In the genomic region with DNA sequence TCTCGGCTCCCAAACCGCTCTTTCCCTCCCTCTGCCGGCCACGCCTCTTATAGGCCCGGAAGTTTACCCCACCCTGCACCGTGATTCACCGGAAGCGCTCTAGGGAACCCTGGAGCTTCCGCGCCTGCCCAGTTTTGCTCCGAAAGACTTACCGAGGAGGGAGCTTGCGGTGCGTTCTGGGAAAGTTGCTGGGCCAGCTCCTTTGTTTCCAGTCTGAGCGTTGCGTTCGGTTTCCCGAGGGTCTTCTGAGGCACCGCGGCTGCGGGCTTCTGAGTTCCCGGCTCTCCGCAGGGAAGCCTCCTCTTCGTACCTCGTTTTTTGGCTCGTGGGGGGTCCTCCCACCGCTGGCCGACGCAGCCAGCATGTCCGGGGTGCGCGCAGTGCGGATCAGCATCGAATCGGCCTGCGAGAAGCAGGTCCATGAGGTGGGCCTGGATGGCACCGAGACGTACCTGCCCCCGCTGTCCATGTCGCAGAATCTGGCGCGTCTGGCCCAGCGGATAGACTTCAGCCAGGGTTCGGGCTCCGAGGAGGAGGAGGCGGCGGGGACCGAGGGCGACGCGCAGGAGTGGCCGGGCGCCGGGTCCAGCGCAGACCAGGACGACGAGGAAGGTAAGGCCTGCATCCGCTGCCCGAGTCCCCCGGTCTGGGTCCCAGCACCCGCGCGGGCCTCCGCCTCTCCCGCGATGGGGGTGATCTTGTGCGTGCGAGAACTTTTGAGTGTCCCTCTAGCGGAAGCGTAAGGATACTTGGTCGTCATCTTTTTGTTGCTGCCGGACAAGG, we compare ENCODE assay signal across 1 cellular context.
TF ChIP-seq lines count a peak whose summit lies in the region.

A gene with protein sequence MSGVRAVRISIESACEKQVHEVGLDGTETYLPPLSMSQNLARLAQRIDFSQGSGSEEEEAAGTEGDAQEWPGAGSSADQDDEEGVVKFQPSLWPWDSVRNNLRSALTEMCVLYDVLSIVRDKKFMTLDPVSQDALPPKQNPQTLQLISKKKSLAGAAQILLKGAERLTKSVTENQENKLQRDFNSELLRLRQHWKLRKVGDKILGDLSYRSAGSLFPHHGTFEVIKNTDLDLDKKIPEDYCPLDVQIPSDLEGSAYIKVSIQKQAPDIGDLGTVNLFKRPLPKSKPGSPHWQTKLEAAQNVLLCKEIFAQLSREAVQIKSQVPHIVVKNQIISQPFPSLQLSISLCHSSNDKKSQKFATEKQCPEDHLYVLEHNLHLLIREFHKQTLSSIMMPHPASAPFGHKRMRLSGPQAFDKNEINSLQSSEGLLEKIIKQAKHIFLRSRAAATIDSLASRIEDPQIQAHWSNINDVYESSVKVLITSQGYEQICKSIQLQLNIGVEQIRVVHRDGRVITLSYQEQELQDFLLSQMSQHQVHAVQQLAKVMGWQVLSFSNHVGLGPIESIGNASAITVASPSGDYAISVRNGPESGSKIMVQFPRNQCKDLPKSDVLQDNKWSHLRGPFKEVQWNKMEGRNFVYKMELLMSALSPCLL (plus strand): TSS at position 131 of the 783 bp plus-strand sequence. CDS start 232 bp downstream, at position 363.

TF ChIP-seq in H1, 55 proteins besides CTCF, POLR2A, EP300 and RAD21 (continues in another document):
- TF ChIP-seq, protein P1, sequence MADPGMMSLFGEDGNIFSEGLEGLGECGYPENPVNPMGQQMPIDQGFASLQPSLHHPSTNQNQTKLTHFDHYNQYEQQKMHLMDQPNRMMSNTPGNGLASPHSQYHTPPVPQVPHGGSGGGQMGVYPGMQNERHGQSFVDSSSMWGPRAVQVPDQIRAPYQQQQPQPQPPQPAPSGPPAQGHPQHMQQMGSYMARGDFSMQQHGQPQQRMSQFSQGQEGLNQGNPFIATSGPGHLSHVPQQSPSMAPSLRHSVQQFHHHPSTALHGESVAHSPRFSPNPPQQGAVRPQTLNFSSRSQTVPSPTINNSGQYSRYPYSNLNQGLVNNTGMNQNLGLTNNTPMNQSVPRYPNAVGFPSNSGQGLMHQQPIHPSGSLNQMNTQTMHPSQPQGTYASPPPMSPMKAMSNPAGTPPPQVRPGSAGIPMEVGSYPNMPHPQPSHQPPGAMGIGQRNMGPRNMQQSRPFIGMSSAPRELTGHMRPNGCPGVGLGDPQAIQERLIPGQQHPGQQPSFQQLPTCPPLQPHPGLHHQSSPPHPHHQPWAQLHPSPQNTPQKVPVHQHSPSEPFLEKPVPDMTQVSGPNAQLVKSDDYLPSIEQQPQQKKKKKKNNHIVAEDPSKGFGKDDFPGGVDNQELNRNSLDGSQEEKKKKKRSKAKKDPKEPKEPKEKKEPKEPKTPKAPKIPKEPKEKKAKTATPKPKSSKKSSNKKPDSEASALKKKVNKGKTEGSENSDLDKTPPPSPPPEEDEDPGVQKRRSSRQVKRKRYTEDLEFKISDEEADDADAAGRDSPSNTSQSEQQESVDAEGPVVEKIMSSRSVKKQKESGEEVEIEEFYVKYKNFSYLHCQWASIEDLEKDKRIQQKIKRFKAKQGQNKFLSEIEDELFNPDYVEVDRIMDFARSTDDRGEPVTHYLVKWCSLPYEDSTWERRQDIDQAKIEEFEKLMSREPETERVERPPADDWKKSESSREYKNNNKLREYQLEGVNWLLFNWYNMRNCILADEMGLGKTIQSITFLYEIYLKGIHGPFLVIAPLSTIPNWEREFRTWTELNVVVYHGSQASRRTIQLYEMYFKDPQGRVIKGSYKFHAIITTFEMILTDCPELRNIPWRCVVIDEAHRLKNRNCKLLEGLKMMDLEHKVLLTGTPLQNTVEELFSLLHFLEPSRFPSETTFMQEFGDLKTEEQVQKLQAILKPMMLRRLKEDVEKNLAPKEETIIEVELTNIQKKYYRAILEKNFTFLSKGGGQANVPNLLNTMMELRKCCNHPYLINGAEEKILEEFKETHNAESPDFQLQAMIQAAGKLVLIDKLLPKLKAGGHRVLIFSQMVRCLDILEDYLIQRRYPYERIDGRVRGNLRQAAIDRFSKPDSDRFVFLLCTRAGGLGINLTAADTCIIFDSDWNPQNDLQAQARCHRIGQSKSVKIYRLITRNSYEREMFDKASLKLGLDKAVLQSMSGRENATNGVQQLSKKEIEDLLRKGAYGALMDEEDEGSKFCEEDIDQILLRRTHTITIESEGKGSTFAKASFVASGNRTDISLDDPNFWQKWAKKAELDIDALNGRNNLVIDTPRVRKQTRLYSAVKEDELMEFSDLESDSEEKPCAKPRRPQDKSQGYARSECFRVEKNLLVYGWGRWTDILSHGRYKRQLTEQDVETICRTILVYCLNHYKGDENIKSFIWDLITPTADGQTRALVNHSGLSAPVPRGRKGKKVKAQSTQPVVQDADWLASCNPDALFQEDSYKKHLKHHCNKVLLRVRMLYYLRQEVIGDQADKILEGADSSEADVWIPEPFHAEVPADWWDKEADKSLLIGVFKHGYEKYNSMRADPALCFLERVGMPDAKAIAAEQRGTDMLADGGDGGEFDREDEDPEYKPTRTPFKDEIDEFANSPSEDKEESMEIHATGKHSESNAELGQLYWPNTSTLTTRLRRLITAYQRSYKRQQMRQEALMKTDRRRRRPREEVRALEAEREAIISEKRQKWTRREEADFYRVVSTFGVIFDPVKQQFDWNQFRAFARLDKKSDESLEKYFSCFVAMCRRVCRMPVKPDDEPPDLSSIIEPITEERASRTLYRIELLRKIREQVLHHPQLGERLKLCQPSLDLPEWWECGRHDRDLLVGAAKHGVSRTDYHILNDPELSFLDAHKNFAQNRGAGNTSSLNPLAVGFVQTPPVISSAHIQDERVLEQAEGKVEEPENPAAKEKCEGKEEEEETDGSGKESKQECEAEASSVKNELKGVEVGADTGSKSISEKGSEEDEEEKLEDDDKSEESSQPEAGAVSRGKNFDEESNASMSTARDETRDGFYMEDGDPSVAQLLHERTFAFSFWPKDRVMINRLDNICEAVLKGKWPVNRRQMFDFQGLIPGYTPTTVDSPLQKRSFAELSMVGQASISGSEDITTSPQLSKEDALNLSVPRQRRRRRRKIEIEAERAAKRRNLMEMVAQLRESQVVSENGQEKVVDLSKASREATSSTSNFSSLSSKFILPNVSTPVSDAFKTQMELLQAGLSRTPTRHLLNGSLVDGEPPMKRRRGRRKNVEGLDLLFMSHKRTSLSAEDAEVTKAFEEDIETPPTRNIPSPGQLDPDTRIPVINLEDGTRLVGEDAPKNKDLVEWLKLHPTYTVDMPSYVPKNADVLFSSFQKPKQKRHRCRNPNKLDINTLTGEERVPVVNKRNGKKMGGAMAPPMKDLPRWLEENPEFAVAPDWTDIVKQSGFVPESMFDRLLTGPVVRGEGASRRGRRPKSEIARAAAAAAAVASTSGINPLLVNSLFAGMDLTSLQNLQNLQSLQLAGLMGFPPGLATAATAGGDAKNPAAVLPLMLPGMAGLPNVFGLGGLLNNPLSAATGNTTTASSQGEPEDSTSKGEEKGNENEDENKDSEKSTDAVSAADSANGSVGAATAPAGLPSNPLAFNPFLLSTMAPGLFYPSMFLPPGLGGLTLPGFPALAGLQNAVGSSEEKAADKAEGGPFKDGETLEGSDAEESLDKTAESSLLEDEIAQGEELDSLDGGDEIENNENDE (IDR thresholded peaks at IDR 0.05; ENCODE audit: insufficient replicate concordance, low read length): no peak
- TF ChIP-seq SP2 (IDR thresholded peaks at IDR 0.05; ENCODE audit: low read length) (no peak), ASH2L (IDR thresholded peaks at IDR 0.05; ENCODE audit: low read length) (peak; percentile 79), RFX5 (IDR thresholded peaks at IDR 0.05; ENCODE audit: borderline replicate concordance, low read depth, low read length) (no peak), TBP (IDR thresholded peaks at IDR 0.05; ENCODE audit: low read depth, low read length) (peak; percentile 91), GTF2F1 (IDR thresholded peaks at IDR 0.05; ENCODE audit: borderline replicate concordance, low read depth, low read length) (no peak), ZNF274 (IDR thresholded peaks at IDR 0.05; ENCODE audit: borderline replicate concordance, extremely low read depth, low read length) (no peak), JUND (IDR thresholded peaks at IDR 0.05; ENCODE audit: low read length) (no peak), RBBP5 (IDR thresholded peaks at IDR 0.05; ENCODE audit: borderline replicate concordance, low read depth, low read length) (0 out of 2 replicates have a peak, but pooled peaks have one; percentile 33), HDAC2 (IDR thresholded peaks at IDR 0.05; ENCODE audit: borderline replicate concordance in 1 of 2, low read depth in 2 of 2, low read length in 2 of 2) (no peak; a peak in 1 of 4 replicates), GABPA (IDR thresholded peaks at IDR 0.05; ENCODE audit: borderline replicate concordance, insufficient read depth, low read length) (peak; percentile 89), RXRA (IDR thresholded peaks at IDR 0.05; ENCODE audit: insufficient read depth, low read depth, low read length) (no peak), MAFK (IDR thresholded peaks at IDR 0.05; ENCODE audit: low read depth, low read length) (no peak), NRF1 (IDR thresholded peaks at IDR 0.05; ENCODE audit: low read depth, low read length) (no peak), CEBPB (IDR thresholded peaks at IDR 0.05; ENCODE audit: low read depth, low read length) (peak; percentile 48; the same call in 1 of the 2 replicates), BACH1 (IDR thresholded peaks at IDR 0.05; ENCODE audit: low read length) (no peak), CTBP2 (IDR thresholded peaks at IDR 0.05; ENCODE audit: borderline replicate concordance, insufficient read depth, insufficient read length, low read length) (no peak), SUZ12 (IDR thresholded peaks at IDR 0.05; ENCODE audit: low read length) (no peak), RNF2 (IDR thresholded peaks at IDR 0.05; ENCODE audit: borderline replicate concordance, low read depth, low read length, missing control alignments, poor library complexity, severe bottlenecking) (no peak), SAP30 (IDR thresholded peaks at IDR 0.05; ENCODE audit: insufficient read depth, insufficient replicate concordance, low read length) (no peak), TEAD4 (IDR thresholded peaks at IDR 0.05; ENCODE audit: low read depth, low read length) (no peak), KDM1A (IDR thresholded peaks at IDR 0.05; ENCODE audit: borderline replicate concordance, low read length) (no peak), POLR2AphosphoS5 (IDR thresholded peaks at IDR 0.05; ENCODE audit: low read depth, low read length) (peak; percentile 85), CREB1 (IDR thresholded peaks at IDR 0.05) (peak; percentile 81), TCF12 (IDR thresholded peaks at IDR 0.05; ENCODE audit: low read depth, low read length) (no peak), TAF7 (optimal IDR thresholded peaks at IDR 0.05; ENCODE audit: borderline replicate concordance, low read depth, low read length) (peak; percentile 83), KDM4A (IDR thresholded peaks at IDR 0.05; ENCODE audit: low read depth, low read length, severe bottlenecking) (peak; percentile 65), CBX5 (IDR thresholded peaks at IDR 0.05; ENCODE audit: low read depth, low read length) (no peak), NANOG (IDR thresholded peaks at IDR 0.05; ENCODE audit: insufficient read depth, low read depth, low read length, poor library complexity, severe bottlenecking) (no peak), SIN3A (conservative IDR thresholded peaks at IDR 0.05 in 1 of 2, IDR thresholded peaks at IDR 0.05 in 1 of 2; ENCODE audit: low read depth in 1 of 2, low read length in 2 of 2) (no peak), FOSL1 (IDR thresholded peaks at IDR 0.05; ENCODE audit: insufficient read depth, low read depth, low read length) (no peak), YY1 (IDR thresholded peaks at IDR 0.05; ENCODE audit: low read depth, low read length) (no peak; the same call in none of the 2 replicates), BRCA1 (IDR thresholded peaks at IDR 0.05; ENCODE audit: low read depth, low read length) (no peak), SP4 (IDR thresholded peaks at IDR 0.05; ENCODE audit: low read length) (no peak), CHD2 (IDR thresholded peaks at IDR 0.05; ENCODE audit: low read length) (0 out of 2 replicates have a peak, but pooled peaks have one; percentile 51), SRF (IDR thresholded peaks at IDR 0.05; ENCODE audit: low read depth, low read length) (no peak), KDM5A (IDR thresholded peaks at IDR 0.05; ENCODE audit: low read length) (no peak), JUN (IDR thresholded peaks at IDR 0.05; ENCODE audit: low read depth, low read length) (no peak), POU5F1 (IDR thresholded peaks at IDR 0.05; ENCODE audit: low read depth, low read length) (no peak), BCL11A (IDR thresholded peaks at IDR 0.05; ENCODE audit: low read depth in 2 of 2, low read length in 2 of 2) (no peak), EZH2 (IDR thresholded peaks at IDR 0.05; ENCODE audit: low read depth, low read length, severe bottlenecking) (no peak), CHD1 (IDR thresholded peaks at IDR 0.05; ENCODE audit: low read depth, low read length) (0 out of 2 replicates have a peak, but pooled peaks have one; percentile 16), SP1 (IDR thresholded peaks at IDR 0.05; ENCODE audit: low read depth, low read length) (no peak), PHF8 (conservative IDR thresholded peaks at IDR 0.05; ENCODE audit: low read depth, low read length) (peak; percentile 98), CBX8 (IDR thresholded peaks at IDR 0.05; ENCODE audit: borderline replicate concordance, low read depth, low read length) (no peak)
- TF ChIP-seq, protein P2, sequence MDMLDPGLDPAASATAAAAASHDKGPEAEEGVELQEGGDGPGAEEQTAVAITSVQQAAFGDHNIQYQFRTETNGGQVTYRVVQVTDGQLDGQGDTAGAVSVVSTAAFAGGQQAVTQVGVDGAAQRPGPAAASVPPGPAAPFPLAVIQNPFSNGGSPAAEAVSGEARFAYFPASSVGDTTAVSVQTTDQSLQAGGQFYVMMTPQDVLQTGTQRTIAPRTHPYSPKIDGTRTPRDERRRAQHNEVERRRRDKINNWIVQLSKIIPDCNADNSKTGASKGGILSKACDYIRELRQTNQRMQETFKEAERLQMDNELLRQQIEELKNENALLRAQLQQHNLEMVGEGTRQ (IDR thresholded peaks at IDR 0.05; ENCODE audit: low read length): no peak
- TF ChIP-seq, protein P3, sequence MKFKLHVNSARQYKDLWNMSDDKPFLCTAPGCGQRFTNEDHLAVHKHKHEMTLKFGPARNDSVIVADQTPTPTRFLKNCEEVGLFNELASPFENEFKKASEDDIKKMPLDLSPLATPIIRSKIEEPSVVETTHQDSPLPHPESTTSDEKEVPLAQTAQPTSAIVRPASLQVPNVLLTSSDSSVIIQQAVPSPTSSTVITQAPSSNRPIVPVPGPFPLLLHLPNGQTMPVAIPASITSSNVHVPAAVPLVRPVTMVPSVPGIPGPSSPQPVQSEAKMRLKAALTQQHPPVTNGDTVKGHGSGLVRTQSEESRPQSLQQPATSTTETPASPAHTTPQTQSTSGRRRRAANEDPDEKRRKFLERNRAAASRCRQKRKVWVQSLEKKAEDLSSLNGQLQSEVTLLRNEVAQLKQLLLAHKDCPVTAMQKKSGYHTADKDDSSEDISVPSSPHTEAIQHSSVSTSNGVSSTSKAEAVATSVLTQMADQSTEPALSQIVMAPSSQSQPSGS (IDR thresholded peaks at IDR 0.05; ENCODE audit: low read length): peak; percentile 42; the same call in 1 of the 2 replicates
- TF ChIP-seq, protein P4, sequence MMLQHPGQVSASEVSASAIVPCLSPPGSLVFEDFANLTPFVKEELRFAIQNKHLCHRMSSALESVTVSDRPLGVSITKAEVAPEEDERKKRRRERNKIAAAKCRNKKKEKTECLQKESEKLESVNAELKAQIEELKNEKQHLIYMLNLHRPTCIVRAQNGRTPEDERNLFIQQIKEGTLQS (IDR thresholded peaks at IDR 0.05; ENCODE audit: insufficient read depth, low read depth, low read length): no peak
- TF ChIP-seq, protein P5, sequence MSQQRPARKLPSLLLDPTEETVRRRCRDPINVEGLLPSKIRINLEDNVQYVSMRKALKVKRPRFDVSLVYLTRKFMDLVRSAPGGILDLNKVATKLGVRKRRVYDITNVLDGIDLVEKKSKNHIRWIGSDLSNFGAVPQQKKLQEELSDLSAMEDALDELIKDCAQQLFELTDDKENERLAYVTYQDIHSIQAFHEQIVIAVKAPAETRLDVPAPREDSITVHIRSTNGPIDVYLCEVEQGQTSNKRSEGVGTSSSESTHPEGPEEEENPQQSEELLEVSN (IDR thresholded peaks at IDR 0.05): peak; percentile 60; the same call in 1 of the 2 replicates
